In the genomic region with DNA sequence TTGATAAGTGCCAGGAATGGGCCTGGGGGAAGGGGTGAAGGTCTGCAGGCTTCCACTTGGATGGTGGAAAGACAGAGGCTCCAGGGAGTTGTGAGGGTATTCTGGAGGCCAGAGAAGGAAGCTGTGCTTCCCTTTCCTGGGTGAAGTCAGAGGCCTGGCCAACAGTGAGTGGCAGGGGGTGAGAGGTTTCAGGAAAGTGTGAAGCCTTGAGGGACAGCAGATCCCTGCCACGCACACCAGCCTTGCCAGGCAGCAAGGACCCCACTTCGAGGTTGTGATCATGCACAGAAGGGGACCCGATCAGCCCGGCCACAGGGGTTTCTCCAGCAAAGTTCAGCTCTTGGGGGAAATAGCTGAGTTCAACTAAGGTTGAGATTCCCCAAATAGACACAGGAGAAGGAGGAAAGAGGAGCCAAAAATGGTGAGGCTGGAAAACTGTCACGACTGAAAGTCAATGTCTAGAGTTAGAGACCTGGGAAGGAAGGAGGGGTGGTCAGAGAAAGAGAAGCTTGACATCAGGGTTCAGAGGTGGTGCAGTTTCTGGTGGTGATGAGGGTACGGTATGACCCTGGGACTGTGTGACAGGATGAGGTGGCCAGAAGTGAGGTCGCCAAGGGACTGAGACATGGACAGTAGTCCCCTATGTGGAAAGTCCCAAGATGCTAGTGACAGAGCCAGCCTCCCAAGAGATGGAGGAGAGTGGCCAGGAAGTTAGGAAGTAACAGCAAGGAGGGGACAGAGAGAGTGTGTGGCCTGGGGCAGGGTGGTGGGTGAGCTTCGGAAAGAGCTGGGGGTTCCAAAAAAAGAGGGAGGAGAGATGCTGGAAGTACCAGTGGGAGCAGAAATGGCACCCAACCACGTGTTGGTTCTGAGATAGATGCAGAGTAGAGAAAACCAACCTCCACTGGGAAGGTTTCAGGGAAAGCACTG, we compare ENCODE assay signal across 1 cellular context.
TF ChIP-seq lines count a peak whose summit lies in the region.

No MANE protein-coding gene starts in this region.

TF ChIP-seq in H1, 55 proteins besides CTCF, POLR2A, EP300 and RAD21:
- no peak for TF ChIP-seq CHD1 (IDR thresholded peaks at IDR 0.05; ENCODE audit: low read depth, low read length)
- TF ChIP-seq, protein P1, sequence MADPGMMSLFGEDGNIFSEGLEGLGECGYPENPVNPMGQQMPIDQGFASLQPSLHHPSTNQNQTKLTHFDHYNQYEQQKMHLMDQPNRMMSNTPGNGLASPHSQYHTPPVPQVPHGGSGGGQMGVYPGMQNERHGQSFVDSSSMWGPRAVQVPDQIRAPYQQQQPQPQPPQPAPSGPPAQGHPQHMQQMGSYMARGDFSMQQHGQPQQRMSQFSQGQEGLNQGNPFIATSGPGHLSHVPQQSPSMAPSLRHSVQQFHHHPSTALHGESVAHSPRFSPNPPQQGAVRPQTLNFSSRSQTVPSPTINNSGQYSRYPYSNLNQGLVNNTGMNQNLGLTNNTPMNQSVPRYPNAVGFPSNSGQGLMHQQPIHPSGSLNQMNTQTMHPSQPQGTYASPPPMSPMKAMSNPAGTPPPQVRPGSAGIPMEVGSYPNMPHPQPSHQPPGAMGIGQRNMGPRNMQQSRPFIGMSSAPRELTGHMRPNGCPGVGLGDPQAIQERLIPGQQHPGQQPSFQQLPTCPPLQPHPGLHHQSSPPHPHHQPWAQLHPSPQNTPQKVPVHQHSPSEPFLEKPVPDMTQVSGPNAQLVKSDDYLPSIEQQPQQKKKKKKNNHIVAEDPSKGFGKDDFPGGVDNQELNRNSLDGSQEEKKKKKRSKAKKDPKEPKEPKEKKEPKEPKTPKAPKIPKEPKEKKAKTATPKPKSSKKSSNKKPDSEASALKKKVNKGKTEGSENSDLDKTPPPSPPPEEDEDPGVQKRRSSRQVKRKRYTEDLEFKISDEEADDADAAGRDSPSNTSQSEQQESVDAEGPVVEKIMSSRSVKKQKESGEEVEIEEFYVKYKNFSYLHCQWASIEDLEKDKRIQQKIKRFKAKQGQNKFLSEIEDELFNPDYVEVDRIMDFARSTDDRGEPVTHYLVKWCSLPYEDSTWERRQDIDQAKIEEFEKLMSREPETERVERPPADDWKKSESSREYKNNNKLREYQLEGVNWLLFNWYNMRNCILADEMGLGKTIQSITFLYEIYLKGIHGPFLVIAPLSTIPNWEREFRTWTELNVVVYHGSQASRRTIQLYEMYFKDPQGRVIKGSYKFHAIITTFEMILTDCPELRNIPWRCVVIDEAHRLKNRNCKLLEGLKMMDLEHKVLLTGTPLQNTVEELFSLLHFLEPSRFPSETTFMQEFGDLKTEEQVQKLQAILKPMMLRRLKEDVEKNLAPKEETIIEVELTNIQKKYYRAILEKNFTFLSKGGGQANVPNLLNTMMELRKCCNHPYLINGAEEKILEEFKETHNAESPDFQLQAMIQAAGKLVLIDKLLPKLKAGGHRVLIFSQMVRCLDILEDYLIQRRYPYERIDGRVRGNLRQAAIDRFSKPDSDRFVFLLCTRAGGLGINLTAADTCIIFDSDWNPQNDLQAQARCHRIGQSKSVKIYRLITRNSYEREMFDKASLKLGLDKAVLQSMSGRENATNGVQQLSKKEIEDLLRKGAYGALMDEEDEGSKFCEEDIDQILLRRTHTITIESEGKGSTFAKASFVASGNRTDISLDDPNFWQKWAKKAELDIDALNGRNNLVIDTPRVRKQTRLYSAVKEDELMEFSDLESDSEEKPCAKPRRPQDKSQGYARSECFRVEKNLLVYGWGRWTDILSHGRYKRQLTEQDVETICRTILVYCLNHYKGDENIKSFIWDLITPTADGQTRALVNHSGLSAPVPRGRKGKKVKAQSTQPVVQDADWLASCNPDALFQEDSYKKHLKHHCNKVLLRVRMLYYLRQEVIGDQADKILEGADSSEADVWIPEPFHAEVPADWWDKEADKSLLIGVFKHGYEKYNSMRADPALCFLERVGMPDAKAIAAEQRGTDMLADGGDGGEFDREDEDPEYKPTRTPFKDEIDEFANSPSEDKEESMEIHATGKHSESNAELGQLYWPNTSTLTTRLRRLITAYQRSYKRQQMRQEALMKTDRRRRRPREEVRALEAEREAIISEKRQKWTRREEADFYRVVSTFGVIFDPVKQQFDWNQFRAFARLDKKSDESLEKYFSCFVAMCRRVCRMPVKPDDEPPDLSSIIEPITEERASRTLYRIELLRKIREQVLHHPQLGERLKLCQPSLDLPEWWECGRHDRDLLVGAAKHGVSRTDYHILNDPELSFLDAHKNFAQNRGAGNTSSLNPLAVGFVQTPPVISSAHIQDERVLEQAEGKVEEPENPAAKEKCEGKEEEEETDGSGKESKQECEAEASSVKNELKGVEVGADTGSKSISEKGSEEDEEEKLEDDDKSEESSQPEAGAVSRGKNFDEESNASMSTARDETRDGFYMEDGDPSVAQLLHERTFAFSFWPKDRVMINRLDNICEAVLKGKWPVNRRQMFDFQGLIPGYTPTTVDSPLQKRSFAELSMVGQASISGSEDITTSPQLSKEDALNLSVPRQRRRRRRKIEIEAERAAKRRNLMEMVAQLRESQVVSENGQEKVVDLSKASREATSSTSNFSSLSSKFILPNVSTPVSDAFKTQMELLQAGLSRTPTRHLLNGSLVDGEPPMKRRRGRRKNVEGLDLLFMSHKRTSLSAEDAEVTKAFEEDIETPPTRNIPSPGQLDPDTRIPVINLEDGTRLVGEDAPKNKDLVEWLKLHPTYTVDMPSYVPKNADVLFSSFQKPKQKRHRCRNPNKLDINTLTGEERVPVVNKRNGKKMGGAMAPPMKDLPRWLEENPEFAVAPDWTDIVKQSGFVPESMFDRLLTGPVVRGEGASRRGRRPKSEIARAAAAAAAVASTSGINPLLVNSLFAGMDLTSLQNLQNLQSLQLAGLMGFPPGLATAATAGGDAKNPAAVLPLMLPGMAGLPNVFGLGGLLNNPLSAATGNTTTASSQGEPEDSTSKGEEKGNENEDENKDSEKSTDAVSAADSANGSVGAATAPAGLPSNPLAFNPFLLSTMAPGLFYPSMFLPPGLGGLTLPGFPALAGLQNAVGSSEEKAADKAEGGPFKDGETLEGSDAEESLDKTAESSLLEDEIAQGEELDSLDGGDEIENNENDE (IDR thresholded peaks at IDR 0.05; ENCODE audit: insufficient replicate concordance, low read length) = no peak
- no peak for TF ChIP-seq TAF1 (IDR thresholded peaks at IDR 0.05; ENCODE audit: low read depth, low read length)
- TF ChIP-seq POLR2AphosphoS5 (IDR thresholded peaks at IDR 0.05; ENCODE audit: low read depth, low read length) = no peak
- TF ChIP-seq JUND (IDR thresholded peaks at IDR 0.05; ENCODE audit: low read length) = no peak
